ENCODE assay signal across 28 cellular contexts in the genomic region with DNA sequence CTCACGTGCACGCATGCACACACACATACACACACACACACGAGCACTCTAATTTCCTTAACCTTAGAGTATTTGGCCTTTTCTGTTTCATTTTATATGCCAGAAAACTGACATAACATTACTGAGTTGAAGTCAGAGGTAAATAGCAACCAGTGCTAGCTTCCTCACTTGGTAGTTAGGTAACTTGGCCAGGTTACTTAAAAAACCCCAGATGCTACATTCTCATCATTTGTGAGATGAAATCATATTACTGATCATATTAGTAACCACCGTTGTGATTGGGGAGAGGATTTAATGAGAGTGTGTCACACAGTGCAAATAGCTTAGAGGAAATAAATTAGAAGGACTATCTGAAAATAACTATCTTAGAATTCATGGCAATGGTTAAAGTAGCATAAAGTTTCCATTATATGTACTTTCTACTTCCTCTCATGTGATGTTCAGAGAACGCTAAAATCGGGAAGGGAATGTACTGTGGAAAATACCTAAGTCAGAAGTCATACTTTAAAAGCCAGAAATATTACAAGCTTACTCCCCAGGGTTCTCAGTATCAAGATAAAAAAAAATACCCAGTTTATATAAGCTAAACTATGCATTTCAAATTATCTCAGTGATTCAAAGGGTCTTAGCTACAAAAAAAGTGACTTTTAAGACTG.
DNase-seq lines count a peak whose midpoint lies in the region; ATAC-seq and TF ChIP-seq lines count a peak whose summit lies in the region.
"Had no signal": no experiment of that assay in that cellular context is flagged by ENCODE, and none has a peak within 500 bp of the region (broad histone marks: within the 10 kb centered on the region; RNA-seq: fewer than 3 reads in every experiment).

No MANE protein-coding gene starts in this region.

- no peaks in the 10 kb centered on the region for H3K36me3 ChIP-seq in PC-3 (ENCODE audit: low read depth, low read length)
- no peaks in the 10 kb centered on the region for H3K36me3 ChIP-seq in thoracic aorta
- H3K36me3 ChIP-seq: BLaER1 treated with 17β-estradiol and CSF1 and Interleukin-3, amounts not matched to agents 10 nM and 100 nM; SJSA1 had no signal

- H3K4me3 ChIP-seq in PC-3 (ENCODE audit: low read length): no peak overlapping the region
- no peak overlapping the region for H3K4me3 ChIP-seq in fibroblast of pulmonary artery (replicated peaks; ENCODE audit: low read depth, low read length)
- H3K4me3 ChIP-seq in thoracic aorta: no peak overlapping the region
- H3K4me3 ChIP-seq: A549; BLaER1 treated with 17β-estradiol and CSF1 and Interleukin-3, amounts not matched to agents 10 nM and 100 nM; GM23248; SJSA1 had no signal

- TF ChIP-seq CTCF in PC-3 (conservative IDR thresholded peaks at IDR 0.05; ENCODE audit: low read depth, low read length) (no peak), fibroblast of pulmonary artery (IDR thresholded peaks at IDR 0.05; ENCODE audit: low read length, missing control alignments) (no peak), thoracic aorta (IDR thresholded peaks at IDR 0.05) (no peak)

- POLR2A ChIA-PET in PC-3 (lab: Charles Lee; ENCODE audit: unreplicated experiment): no interaction called here

- H3K4me1 ChIP-seq in PC-3 (ENCODE audit: insufficient read depth, low read length) (no peaks in the 10 kb centered on the region), thoracic aorta (ENCODE audit: control insufficient read depth in 1 of 2, low read depth in 2 of 2) (peaks cover 0 to 5% of the 10 kb centered on the region in 2 donors)
- H3K4me1 ChIP-seq: A549; BLaER1 treated with 17β-estradiol and CSF1 and Interleukin-3, amounts not matched to agents 10 nM and 100 nM; SJSA1 had no signal

- no TSS peak for BruUV-seq in PC-3 (replicated peaks; lab: Mats Ljungman, UMichigan)

- no peaks in the 10 kb centered on the region for H3K79me2 ChIP-seq in PC-3 (ENCODE audit: low read length)

- H3K27ac ChIP-seq in PC-3 (ENCODE audit: low read length): no peak overlapping the region
- peak overlapping the region; percentile 47 to 58 for H3K27ac ChIP-seq in thoracic aorta
- H3K27ac ChIP-seq: A549; BLaER1 treated with 17β-estradiol and CSF1 and Interleukin-3, amounts not matched to agents 10 nM and 100 nM; GM23248; SJSA1 had no signal

- H3K9me2 ChIP-seq in PC-3 (replicated peaks; ENCODE audit: low read length): no peaks in the 10 kb centered on the region

- no peaks in the 10 kb centered on the region for H4K20me1 ChIP-seq in PC-3 (ENCODE audit: low read length)
- H4K20me1 ChIP-seq: BLaER1 treated with 17β-estradiol and CSF1 and Interleukin-3, amounts not matched to agents 10 nM and 100 nM had no signal

- ATAC-seq in GM18519 (IDR thresholded peaks at IDR 0.05; ENCODE audit: low FRiP score, unreplicated experiment): peak; percentile 49
- ATAC-seq in PC-3: peak; percentile 54
- peak; percentile 42 for ATAC-seq in thoracic aorta (ENCODE audit: insufficient number of reproducible peaks, low FRiP score, low read depth)
- no peak for ATAC-seq in GM18520 (IDR thresholded peaks at IDR 0.05; ENCODE audit: unreplicated experiment)
- ATAC-seq in left ventricle myocardium superior: no peak
- no peak for ATAC-seq in HG02571 (IDR thresholded peaks at IDR 0.05; ENCODE audit: unreplicated experiment)
- ATAC-seq: A549, HepG2 had no signal

- no peak for DNase-seq in PC-3
- DNase-seq in fibroblast of pulmonary artery (ENCODE audit: low read depth): peak; percentile 9
- no peak for DNase-seq in thoracic aorta (ENCODE audit: low spot score)
- no peak for DNase-seq in stimulated activated CD4-positive, alpha-beta T cell treated with anti-CD3 and anti-CD28 coated beads, Interleukin-4, amount 100 ng/mL, for 24 hours
- no peak for DNase-seq in left ventricle myocardium superior
- DNase-seq: AML-193; CD4-positive, alpha-beta T cell; COR-L47; DMS53; GM23248; H7; Karpas-422; NCI-H1092 treated with DMSO at 0.1 percent for 48 hours; NCI-H1436 treated with DMSO at 0.1 percent for 48 hours; NCI-H187 treated with DMSO at 0.1 percent for 48 hours; NCI-H2107; NCI-H446; NCI-H524 treated with DMSO at 0.1 percent for 48 hours; NCI-H774; Right ventricle myocardium superior; RPMI8226 had no signal

- H3F3A ChIP-seq in PC-3 (ENCODE audit: low read length, unreplicated experiment): no peaks in the 10 kb centered on the region

- no peaks in the 10 kb centered on the region for H3K27me3 ChIP-seq in PC-3 (ENCODE audit: low read length)
- H3K27me3 ChIP-seq in thoracic aorta (replicated peaks; ENCODE audit: insufficient read depth): no peaks in the 10 kb centered on the region
- H3K27me3 ChIP-seq: BLaER1 treated with 17β-estradiol and CSF1 and Interleukin-3, amounts not matched to agents 10 nM and 100 nM; SJSA1 had no signal

- H3K9me3 ChIP-seq in PC-3 (ENCODE audit: low read length) (no peaks in the 10 kb centered on the region), thoracic aorta (no peaks in the 10 kb centered on the region)
- H3K9me3 ChIP-seq: A549; BLaER1 treated with 17β-estradiol and CSF1 and Interleukin-3, amounts not matched to agents 10 nM and 100 nM; SJSA1 had no signal

- no peak overlapping the region for H2AFZ ChIP-seq in PC-3 (ENCODE audit: low read length)
- H2AFZ ChIP-seq: GM23248 had no signal

- no peak overlapping the region for H3K4me2 ChIP-seq in PC-3 (ENCODE audit: low read length)
- H3K4me2 ChIP-seq: A549; BLaER1 treated with 17β-estradiol and CSF1 and Interleukin-3, amounts not matched to agents 10 nM and 100 nM had no signal

- intact Hi-C loops in PC-3 (cut with micrococcal nuclease) (no loop called here), left ventricle myocardium superior (cut with micrococcal nuclease) (no loop called here)

- CTCF ChIA-PET in PC-3 (lab: Charles Lee): no interaction called here

- H3K9ac ChIP-seq in PC-3 (ENCODE audit: low read length): no peak overlapping the region
- H3K9ac ChIP-seq: BLaER1 treated with 17β-estradiol and CSF1 and Interleukin-3, amounts not matched to agents 10 nM and 100 nM; GM23248 had no signal

Comparison
In these comparisons a context has a peak if more than half of its experiments do, and no peak if none do; other contexts are left out.
1. ATAC-seq: peak in GM18519 (single experiment), PC-3 (single experiment) and thoracic aorta (single experiment); none in GM18520 (single experiment), left ventricle myocardium superior (single experiment) and HG02571 (single experiment).